ENCODE assay signal across 19 cellular contexts in genomic region chr3:193574488-193575072, GRCh38. TPM values are rescaled to one million over a fixed set of nuclear protein-coding genes. Genes with fewer than 3 reads are reported as not detected.
"Had no signal": no experiment of that assay in that cellular context is flagged by ENCODE, and none has a peak within 500 bp of the region (broad histone marks: within the 10 kb centered on the region; RNA-seq: fewer than 3 reads in every experiment).

No MANE protein-coding gene starts in this region.

- H3K4me3 Mint-ChIP-seq: activated CD4-positive, alpha-beta memory T cell treated with anti-CD3 and anti-CD28 coated beads, Interleukin-2, amount 10 ng/mL, durations not matched to agents 7 days and 5 days; activated naive CD8-positive, alpha-beta T cell treated with anti-CD3 and anti-CD28 coated beads for 36 hours; activated T-cell treated with anti-CD3 and anti-CD28 coated beads, Interleukin-2, amount 50 U/mL, for 72 hours; stimulated activated naive CD8-positive, alpha-beta T cell treated with anti-CD3 and anti-CD28 coated beads, Interleukin-15, amount 100 ng/mL, for 72 hours had no signal

- ATAC-seq: activated T-cell treated with anti-CD3 and anti-CD28 coated beads, Interleukin-2, amount 50 U/mL, for 72 hours; esophagus mucosa; left lobe of liver; stimulated activated naive CD8-positive, alpha-beta T cell treated with anti-CD3 and anti-CD28 coated beads, Interleukin-15, amount 100 ng/mL, for 72 hours had no signal

- DNase-seq: activated CD4-positive, alpha-beta memory T cell treated with anti-CD3 and anti-CD28 coated beads, Interleukin-2, amount 10 ng/mL, durations not matched to agents 7 days and 5 days; activated CD8-positive, alpha-beta memory T cell treated with anti-CD3 and anti-CD28 coated beads, Interleukin-2, amount 50 U/mL, for 4 hours; activated gamma-delta T cell treated with Interleukin-2 at 50 U/mL for 16 hours; activated naive CD8-positive, alpha-beta T cell treated with anti-CD3 and anti-CD28 coated beads for 36 hours; activated T-cell treated with anti-CD3 and anti-CD28 coated beads, Interleukin-2, amount 50 U/mL, for 72 hours; anterior cingulate cortex; dorsolateral prefrontal cortex; head of caudate nucleus; mesenchymal stem cell; stimulated activated CD4-positive, alpha-beta T cell treated with anti-CD3 and anti-CD28 coated beads, Interleukin-4, amount 100 ng/mL, for 1 hour; stimulated activated CD8-positive, alpha-beta memory T cell treated with anti-CD3 and anti-CD28 coated beads, Interleukin-4, amount 100 ng/mL, for 48 hours; stimulated activated naive CD8-positive, alpha-beta T cell treated with anti-CD3 and anti-CD28 coated beads, Interleukin-15, amount 100 ng/mL, for 72 hours; T-helper 9 cell; testis had no signal

- H3K36me3 Mint-ChIP-seq: activated naive CD8-positive, alpha-beta T cell treated with anti-CD3 and anti-CD28 coated beads for 36 hours had no signal

- H3K9me3 ChIP-seq: testis had no signal

- H3K9me3 Mint-ChIP-seq: activated CD4-positive, alpha-beta memory T cell treated with anti-CD3 and anti-CD28 coated beads, Interleukin-2, amount 10 ng/mL, durations not matched to agents 7 days and 5 days; activated naive CD8-positive, alpha-beta T cell treated with anti-CD3 and anti-CD28 coated beads for 36 hours; activated T-cell treated with anti-CD3 and anti-CD28 coated beads, Interleukin-2, amount 50 U/mL, for 72 hours; stimulated activated naive CD8-positive, alpha-beta T cell treated with anti-CD3 and anti-CD28 coated beads, Interleukin-15, amount 100 ng/mL, for 72 hours had no signal

- H3K27ac Mint-ChIP-seq: activated CD4-positive, alpha-beta memory T cell treated with anti-CD3 and anti-CD28 coated beads, Interleukin-2, amount 10 ng/mL, durations not matched to agents 7 days and 5 days; activated naive CD8-positive, alpha-beta T cell treated with anti-CD3 and anti-CD28 coated beads for 36 hours; activated T-cell treated with anti-CD3 and anti-CD28 coated beads, Interleukin-2, amount 50 U/mL, for 72 hours; stimulated activated naive CD8-positive, alpha-beta T cell treated with anti-CD3 and anti-CD28 coated beads, Interleukin-15, amount 100 ng/mL, for 72 hours had no signal

- H3K27me3 Mint-ChIP-seq: activated CD4-positive, alpha-beta memory T cell treated with anti-CD3 and anti-CD28 coated beads, Interleukin-2, amount 10 ng/mL, durations not matched to agents 7 days and 5 days; activated naive CD8-positive, alpha-beta T cell treated with anti-CD3 and anti-CD28 coated beads for 36 hours; stimulated activated naive CD8-positive, alpha-beta T cell treated with anti-CD3 and anti-CD28 coated beads, Interleukin-15, amount 100 ng/mL, for 72 hours had no signal

- H3K4me1 Mint-ChIP-seq: stimulated activated naive CD8-positive, alpha-beta T cell treated with anti-CD3 and anti-CD28 coated beads, Interleukin-15, amount 100 ng/mL, for 72 hours had no signal

RNA-seq across cellular contexts. Expression of gene ATP13A4, which starts 19.9 kb away (rescaled TPM):
- total RNA-seq: chondrocyte, fibroblast of villous mesenchyme, osteoblast had no signal
